Comparison of ENCODE assay signal across 2 cellular contexts in the genomic region with DNA sequence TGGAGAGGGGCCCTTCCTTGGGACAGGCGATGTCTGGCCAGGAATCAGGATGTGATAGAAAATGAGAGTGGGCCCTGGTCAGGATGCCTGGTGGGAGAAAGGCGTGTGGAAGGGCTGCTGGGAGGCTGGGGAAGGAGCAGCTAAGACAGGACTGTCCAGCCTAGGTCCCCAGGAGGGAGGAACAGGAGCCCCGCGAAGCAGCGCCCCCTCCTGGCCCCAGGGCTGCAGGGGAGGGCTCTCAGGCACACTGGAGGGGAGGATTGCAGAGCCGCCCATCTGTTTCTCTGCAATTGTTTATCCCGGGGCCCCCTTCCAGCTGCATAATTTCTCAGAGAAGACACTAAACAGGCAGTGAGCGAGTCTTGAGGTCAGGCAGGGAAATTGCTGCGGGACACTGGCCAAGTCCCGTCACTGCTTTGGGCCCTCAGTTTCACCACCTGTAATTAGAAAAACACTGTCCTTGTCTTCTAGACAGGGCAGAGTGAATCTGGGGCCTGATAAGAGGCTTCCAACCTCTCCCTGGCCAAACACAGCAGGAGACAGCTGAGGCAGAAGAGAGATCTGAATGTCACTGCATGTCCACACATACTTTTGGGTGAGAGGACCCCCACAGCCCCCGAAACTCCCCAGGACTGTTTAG.
TF ChIP-seq lines count a peak whose summit lies in the region.

No MANE protein-coding gene starts in this region.

TF ChIP-seq in SK-N-SH, 30 proteins besides CTCF, POLR2A, EP300 and RAD21 (continued from another document):
- TF ChIP-seq, protein P1, sequence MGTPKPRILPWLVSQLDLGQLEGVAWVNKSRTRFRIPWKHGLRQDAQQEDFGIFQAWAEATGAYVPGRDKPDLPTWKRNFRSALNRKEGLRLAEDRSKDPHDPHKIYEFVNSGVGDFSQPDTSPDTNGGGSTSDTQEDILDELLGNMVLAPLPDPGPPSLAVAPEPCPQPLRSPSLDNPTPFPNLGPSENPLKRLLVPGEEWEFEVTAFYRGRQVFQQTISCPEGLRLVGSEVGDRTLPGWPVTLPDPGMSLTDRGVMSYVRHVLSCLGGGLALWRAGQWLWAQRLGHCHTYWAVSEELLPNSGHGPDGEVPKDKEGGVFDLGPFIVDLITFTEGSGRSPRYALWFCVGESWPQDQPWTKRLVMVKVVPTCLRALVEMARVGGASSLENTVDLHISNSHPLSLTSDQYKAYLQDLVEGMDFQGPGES (IDR thresholded peaks at IDR 0.05; ENCODE audit: low read depth, low read length), result no peak
- TF ChIP-seq EZH2phosphoT487 (IDR thresholded peaks at IDR 0.05; ENCODE audit: borderline replicate concordance, low read depth) (no peak), RCOR1 (IDR thresholded peaks at IDR 0.05; ENCODE audit: low read length) (no peak), FOXM1 (IDR thresholded peaks at IDR 0.05; ENCODE audit: low read depth) (no peak), NFIC (IDR thresholded peaks at IDR 0.05; ENCODE audit: borderline replicate concordance) (no peak), POLR2AphosphoS5 (IDR thresholded peaks at IDR 0.05; ENCODE audit: low read depth, low read length) (no peak), MEF2A (IDR thresholded peaks at IDR 0.05; ENCODE audit: borderline replicate concordance, low read depth) (no peak), SIN3A (IDR thresholded peaks at IDR 0.05; ENCODE audit: borderline replicate concordance, low read depth, low read length) (no peak)
- TF ChIP-seq, protein P2, sequence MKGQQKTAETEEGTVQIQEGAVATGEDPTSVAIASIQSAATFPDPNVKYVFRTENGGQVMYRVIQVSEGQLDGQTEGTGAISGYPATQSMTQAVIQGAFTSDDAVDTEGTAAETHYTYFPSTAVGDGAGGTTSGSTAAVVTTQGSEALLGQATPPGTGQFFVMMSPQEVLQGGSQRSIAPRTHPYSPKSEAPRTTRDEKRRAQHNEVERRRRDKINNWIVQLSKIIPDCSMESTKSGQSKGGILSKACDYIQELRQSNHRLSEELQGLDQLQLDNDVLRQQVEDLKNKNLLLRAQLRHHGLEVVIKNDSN (IDR thresholded peaks at IDR 0.05; ENCODE audit: borderline replicate concordance, low read depth), result no peak
- TF ChIP-seq, protein P3, sequence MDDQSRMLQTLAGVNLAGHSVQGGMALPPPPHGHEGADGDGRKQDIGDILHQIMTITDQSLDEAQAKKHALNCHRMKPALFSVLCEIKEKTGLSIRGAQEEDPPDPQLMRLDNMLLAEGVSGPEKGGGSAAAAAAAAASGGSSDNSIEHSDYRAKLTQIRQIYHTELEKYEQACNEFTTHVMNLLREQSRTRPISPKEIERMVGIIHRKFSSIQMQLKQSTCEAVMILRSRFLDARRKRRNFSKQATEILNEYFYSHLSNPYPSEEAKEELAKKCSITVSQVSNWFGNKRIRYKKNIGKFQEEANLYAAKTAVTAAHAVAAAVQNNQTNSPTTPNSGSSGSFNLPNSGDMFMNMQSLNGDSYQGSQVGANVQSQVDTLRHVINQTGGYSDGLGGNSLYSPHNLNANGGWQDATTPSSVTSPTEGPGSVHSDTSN (IDR thresholded peaks at IDR 0.05), result no peak
- TF ChIP-seq, protein P4, sequence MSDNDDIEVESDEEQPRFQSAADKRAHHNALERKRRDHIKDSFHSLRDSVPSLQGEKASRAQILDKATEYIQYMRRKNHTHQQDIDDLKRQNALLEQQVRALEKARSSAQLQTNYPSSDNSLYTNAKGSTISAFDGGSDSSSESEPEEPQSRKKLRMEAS (IDR thresholded peaks at IDR 0.05; ENCODE audit: low read depth), result no peak

TF ChIP-seq in SK-N-SH treated with all-trans-retinoic acid at 6 μM for 48 hours, 23 proteins besides CTCF, POLR2A, EP300 and RAD21 (continued from another document):
- TF ChIP-seq, protein P5, sequence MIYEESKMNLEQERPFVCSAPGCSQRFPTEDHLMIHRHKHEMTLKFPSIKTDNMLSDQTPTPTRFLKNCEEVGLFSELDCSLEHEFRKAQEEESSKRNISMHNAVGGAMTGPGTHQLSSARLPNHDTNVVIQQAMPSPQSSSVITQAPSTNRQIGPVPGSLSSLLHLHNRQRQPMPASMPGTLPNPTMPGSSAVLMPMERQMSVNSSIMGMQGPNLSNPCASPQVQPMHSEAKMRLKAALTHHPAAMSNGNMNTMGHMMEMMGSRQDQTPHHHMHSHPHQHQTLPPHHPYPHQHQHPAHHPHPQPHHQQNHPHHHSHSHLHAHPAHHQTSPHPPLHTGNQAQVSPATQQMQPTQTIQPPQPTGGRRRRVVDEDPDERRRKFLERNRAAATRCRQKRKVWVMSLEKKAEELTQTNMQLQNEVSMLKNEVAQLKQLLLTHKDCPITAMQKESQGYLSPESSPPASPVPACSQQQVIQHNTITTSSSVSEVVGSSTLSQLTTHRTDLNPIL (CRISPR knock-in tag; IDR thresholded peaks at IDR 0.05; ENCODE audit: low read depth), result no peak
- no peak for TF ChIP-seq BACH2 (CRISPR knock-in tag; IDR thresholded peaks at IDR 0.05; ENCODE audit: borderline replicate concordance)
- TF ChIP-seq GLIS3 (CRISPR knock-in tag; IDR thresholded peaks at IDR 0.05), result no peak
- TF ChIP-seq SNAI2 (CRISPR knock-in tag; IDR thresholded peaks at IDR 0.05), result no peak
- TF ChIP-seq ESRRG (CRISPR knock-in tag; IDR thresholded peaks at IDR 0.05), result no peak
- no peak for TF ChIP-seq ZFP30 (CRISPR knock-in tag; IDR thresholded peaks at IDR 0.05)
- no peak for TF ChIP-seq ZC3H10 (CRISPR knock-in tag; IDR thresholded peaks at IDR 0.05)
- TF ChIP-seq, protein P6, sequence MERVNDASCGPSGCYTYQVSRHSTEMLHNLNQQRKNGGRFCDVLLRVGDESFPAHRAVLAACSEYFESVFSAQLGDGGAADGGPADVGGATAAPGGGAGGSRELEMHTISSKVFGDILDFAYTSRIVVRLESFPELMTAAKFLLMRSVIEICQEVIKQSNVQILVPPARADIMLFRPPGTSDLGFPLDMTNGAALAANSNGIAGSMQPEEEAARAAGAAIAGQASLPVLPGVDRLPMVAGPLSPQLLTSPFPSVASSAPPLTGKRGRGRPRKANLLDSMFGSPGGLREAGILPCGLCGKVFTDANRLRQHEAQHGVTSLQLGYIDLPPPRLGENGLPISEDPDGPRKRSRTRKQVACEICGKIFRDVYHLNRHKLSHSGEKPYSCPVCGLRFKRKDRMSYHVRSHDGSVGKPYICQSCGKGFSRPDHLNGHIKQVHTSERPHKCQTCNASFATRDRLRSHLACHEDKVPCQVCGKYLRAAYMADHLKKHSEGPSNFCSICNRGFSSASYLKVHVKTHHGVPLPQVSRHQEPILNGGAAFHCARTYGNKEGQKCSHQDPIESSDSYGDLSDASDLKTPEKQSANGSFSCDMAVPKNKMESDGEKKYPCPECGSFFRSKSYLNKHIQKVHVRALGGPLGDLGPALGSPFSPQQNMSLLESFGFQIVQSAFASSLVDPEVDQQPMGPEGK (CRISPR knock-in tag; IDR thresholded peaks at IDR 0.05; ENCODE audit: borderline replicate concordance), result no peak
- TF ChIP-seq RARB (CRISPR knock-in tag; IDR thresholded peaks at IDR 0.05), result no peak
- no peak for TF ChIP-seq CSDC2 (CRISPR knock-in tag; IDR thresholded peaks at IDR 0.05)
- no peak for TF ChIP-seq ISL1 (CRISPR knock-in tag; IDR thresholded peaks at IDR 0.05)
TF ChIP-seq in SK-N-SH treated with all-trans-retinoic acid at 6 μM for 48 hours: peak in this region for 0.
